9 cellular contexts compared by ENCODE assay signal in genomic region chr19:47779524-47780214, GRCh38. TPM values are rescaled to one million over a fixed set of nuclear protein-coding genes. Genes with fewer than 3 reads are reported as not detected.
DNase-seq lines count a peak whose midpoint lies in the region; ATAC-seq and TF ChIP-seq lines count a peak whose summit lies in the region.
"Had no signal": no experiment of that assay in that cellular context is flagged by ENCODE, and none has a peak within 500 bp of the region (broad histone marks: within the 10 kb centered on the region; RNA-seq: fewer than 3 reads in every experiment).

No MANE protein-coding gene starts in this region.

- CTCF ChIA-PET in HCT116 (lab: Charles Lee): no interaction called here

- RAD21 ChIA-PET in HCT116 (lab: Charles Lee; ENCODE audit: low non-redundant PET in 1 of 2, low total read pairs in 2 of 2, uncharacterized antibody in 2 of 2, unreplicated experiment in 2 of 2): no interaction called here

- H3K36me3 Mint-ChIP-seq in stimulated activated effector memory CD8-positive, alpha-beta T cell treated with anti-CD3 and anti-CD28 coated beads, Interleukin-12 subunit alpha, Interleukin-12 subunit beta, amount 100 ng/mL, for 72 hours: peaks cover 44% of the 10 kb centered on the region

- H3K4me3 Mint-ChIP-seq in stimulated activated effector memory CD8-positive, alpha-beta T cell treated with anti-CD3 and anti-CD28 coated beads, Interleukin-12 subunit alpha, Interleukin-12 subunit beta, amount 100 ng/mL, for 72 hours: peak overlapping the region; percentile 94

- H3K4me2 ChIP-seq in HCT116 (ENCODE audit: low read length): peak overlapping the region; percentile 99

- DNase-seq in HCT116 (ENCODE audit: low read depth, low spot score) (no peak), anterior cingulate cortex (lab: John Stamatoyannopoulos, UW) (peak in 39 of 58 donors; percentile 6 to 62 (median 29)), NCI-H2171 (lab: John Stamatoyannopoulos, UW) (no peak)
- DNase-seq in stimulated activated effector memory CD8-positive, alpha-beta T cell treated with anti-CD3 and anti-CD28 coated beads, Interleukin-12 subunit alpha, Interleukin-12 subunit beta, amount 100 ng/mL, for 72 hours (ENCODE audit: low spot score in 2 of 2): no peak
- no peak for DNase-seq in stimulated activated naive CD4-positive, alpha-beta T cell (lab: John Stamatoyannopoulos, UW)

- no peaks in the 10 kb centered on the region for H3K9me3 Mint-ChIP-seq in stimulated activated effector memory CD8-positive, alpha-beta T cell treated with anti-CD3 and anti-CD28 coated beads, Interleukin-12 subunit alpha, Interleukin-12 subunit beta, amount 100 ng/mL, for 72 hours

- no peak for TF ChIP-seq POLR2A in HCT116 (IDR thresholded peaks at IDR 0.05; ENCODE audit: borderline replicate concordance, extremely low read depth, insufficient read depth, insufficient read length)

- no peaks in the 10 kb centered on the region for H4K20me1 ChIP-seq in HCT116 (ENCODE audit: insufficient read depth)

- intact Hi-C loops in HCT116 (cut with micrococcal nuclease): no loop called here

- no peak overlapping the region for H2AFZ ChIP-seq in HCT116 (ENCODE audit: low read depth, low read length, poor library complexity, severe bottlenecking)

- H3K4me1 Mint-ChIP-seq in stimulated activated effector memory CD8-positive, alpha-beta T cell treated with anti-CD3 and anti-CD28 coated beads, Interleukin-12 subunit alpha, Interleukin-12 subunit beta, amount 100 ng/mL, for 72 hours: peaks cover 39% of the 10 kb centered on the region

- H3K9me3 ChIP-seq in HCT116 (ENCODE audit: control insufficient read depth in 1 of 2, insufficient read depth in 1 of 2, low read depth in 1 of 2, low read length in 2 of 2) (no peaks in the 10 kb centered on the region), iPS-18c (ENCODE audit: control insufficient read depth, insufficient read depth, low read length) (no peaks in the 10 kb centered on the region)

- H3K79me2 ChIP-seq in HCT116 (ENCODE audit: insufficient read depth, low read length): peaks cover 41% of the 10 kb centered on the region

- peaks cover 13 to 24% of the 10 kb centered on the region in 2 experiments; a peak in 3 of 4 replicates for H3K4me1 ChIP-seq in HCT116 (ENCODE audit: control insufficient read depth in 1 of 2, insufficient read depth in 2 of 2, low read length in 2 of 2)

- peak overlapping the region; percentile 99 for H3K27ac Mint-ChIP-seq in stimulated activated effector memory CD8-positive, alpha-beta T cell treated with anti-CD3 and anti-CD28 coated beads, Interleukin-12 subunit alpha, Interleukin-12 subunit beta, amount 100 ng/mL, for 72 hours

- TF ChIP-seq CTCF in HCT116 (IDR thresholded peaks at IDR 0.05 in 2 of 3, conservative IDR thresholded peaks at IDR 0.05 in 1 of 3; ENCODE audit: borderline replicate concordance in 1 of 3, insufficient read depth in 1 of 3, low read depth in 2 of 3, low read length in 2 of 3): no peak

- TF ChIP-seq RAD21 in HCT116 (IDR thresholded peaks at IDR 0.05; ENCODE audit: low read depth): no peak

- H3K9ac ChIP-seq in HCT116 (ENCODE audit: low read length): peak overlapping the region; percentile 84

- no TSS peak for BruUV-seq in HCT116 (replicated peaks; lab: Mats Ljungman, UMichigan)

- H3K4me3 ChIP-seq in HCT116 (replicated peaks in 1 of 2; ENCODE audit: low read depth in 1 of 2, low read length in 2 of 2): peak overlapping the region; percentile 97 to 99
- peak overlapping the region; percentile 70 for H3K4me3 ChIP-seq in iPS-18c (ENCODE audit: insufficient read depth, low read depth, low read length)

- H3K36me3 ChIP-seq in HCT116 (ENCODE audit: control insufficient read depth in 1 of 2, insufficient read depth in 2 of 2, low read length in 2 of 2): peaks cover 28 to 36% of the 10 kb centered on the region in 2 experiments; a peak in 3 of 4 replicates

- ATAC-seq in HCT116 (no peak), GM18873 (IDR thresholded peaks at IDR 0.05; ENCODE audit: low FRiP score, unreplicated experiment) (no peak), HG03354 (IDR thresholded peaks at IDR 0.05; ENCODE audit: poor library complexity, severe bottlenecking, unreplicated experiment) (no peak)
- ATAC-seq in stimulated activated effector memory CD8-positive, alpha-beta T cell treated with anti-CD3 and anti-CD28 coated beads, Interleukin-12 subunit alpha, Interleukin-12 subunit beta, amount 100 ng/mL, for 72 hours: no peak

- peak overlapping the region; percentile 98 for H3K27ac ChIP-seq in HCT116 (ENCODE audit: low read depth, low read length)

- H3K27me3 ChIP-seq in HCT116 (ENCODE audit: insufficient read depth, low read length): no peaks in the 10 kb centered on the region

- POLR2A ChIA-PET in HCT116 (lab: Charles Lee): no interaction called here

- no peaks in the 10 kb centered on the region for H3K9me2 ChIP-seq in HCT116 (ENCODE audit: insufficient read depth)

TF ChIP-seq in HCT116, 20 proteins besides CTCF, POLR2A, EP300 and RAD21:
- no peak for TF ChIP-seq EZH2phosphoT487 (IDR thresholded peaks at IDR 0.05; ENCODE audit: borderline replicate concordance)
- no peak for TF ChIP-seq ZNF274 (IDR thresholded peaks at IDR 0.05; ENCODE audit: low read depth, low read length)
- no peak for TF ChIP-seq CBX3 (IDR thresholded peaks at IDR 0.05; ENCODE audit: low read depth)
- no peak for TF ChIP-seq REST (IDR thresholded peaks at IDR 0.05; ENCODE audit: low read depth)
- TF ChIP-seq ZFX (IDR thresholded peaks at IDR 0.05): no peak
- TF ChIP-seq EZH2 (IDR thresholded peaks at IDR 0.05): no peak

RNA-seq across cellular contexts. Expression of gene SELENOW, which starts 1.2 kb away (rescaled TPM):
- 181 TPM for total RNA-seq in HCT116 (2021; ENCODE audit: unreplicated experiment)
- polyA plus RNA-seq in HCT116 (2012): 177 and 232 TPM in 2 replicates

RNA-seq across cellular contexts. Expression of gene TPRX1, which starts 24.7 kb away (rescaled TPM):
- not detected for total RNA-seq in HCT116 (2021; ENCODE audit: unreplicated experiment)
- not detected in 2 replicates for polyA plus RNA-seq in HCT116 (2012)
- total RNA-seq: T-helper 1 cell treated with Interleukin-12 subunit alpha and Interleukin-12 subunit beta and Interleukin-4 antibody, amounts not matched to agents 30 ng/mL and 1 ng/mL, for 36 hours had no signal

RNA-seq across cellular contexts. Expression of gene NOP53, which starts 34.3 kb away (rescaled TPM):
- total RNA-seq in HCT116 (2021; ENCODE audit: unreplicated experiment): 322 TPM
- 333 and 353 TPM in 2 replicates for polyA plus RNA-seq in HCT116 (2012)

RNA-seq across cellular contexts. Expression of gene CRX, which starts 42.1 kb away (rescaled TPM):
- not detected for total RNA-seq in HCT116 (2021; ENCODE audit: unreplicated experiment)
- polyA plus RNA-seq in HCT116 (2012): not detected in 2 replicates
- total RNA-seq: T-helper 1 cell treated with Interleukin-12 subunit alpha and Interleukin-12 subunit beta and Interleukin-4 antibody, amounts not matched to agents 30 ng/mL and 1 ng/mL, for 36 hours had no signal

Comparison
In these comparisons a context has a peak if more than half of its experiments do, and no peak if none do; other contexts are left out.
1. DNase-seq: peak in anterior cingulate cortex (39 of 58); none in HCT116 (single experiment), stimulated activated effector memory CD8-positive, alpha-beta T cell treated with anti-CD3 and anti-CD28 coated beads, Interleukin-12 subunit alpha, Interleukin-12 subunit beta, amount 100 ng/mL, for 72 hours (0 of 2), NCI-H2171 (single experiment) and stimulated activated naive CD4-positive, alpha-beta T cell (0 of 6).